23 cellular contexts compared by ENCODE assay signal in genomic region chr5:124021066-124021641, GRCh38.
"Had no signal": no experiment of that assay in that cellular context is flagged by ENCODE, and none has a peak within 500 bp of the region (broad histone marks: within the 10 kb centered on the region; RNA-seq: fewer than 3 reads in every experiment).

No MANE protein-coding gene starts in this region.

- H3K4me3 Mint-ChIP-seq: activated naive CD8-positive, alpha-beta T cell treated with anti-CD3 and anti-CD28 coated beads for 36 hours; natural killer cell treated with Interleukin-12 subunit alpha and Interleukin-12 subunit beta and Interleukin-15 and Interleukin-18, amount 100 ng/mL, for 72 hours had no signal

- H3K27ac ChIP-seq: left lung, right atrium auricular region, tibial nerve had no signal

- H3K4me3 ChIP-seq: left lung, right atrium auricular region, tibial nerve had no signal

- H3K27me3 Mint-ChIP-seq: activated naive CD8-positive, alpha-beta T cell treated with anti-CD3 and anti-CD28 coated beads for 36 hours; natural killer cell treated with Interleukin-12 subunit alpha and Interleukin-12 subunit beta and Interleukin-15 and Interleukin-18, amount 100 ng/mL, for 72 hours had no signal

- DNase-seq: activated CD4-positive, alpha-beta T cell treated with anti-CD3 and anti-CD28 coated beads, Interleukin-2, amount 50 U/mL, for 1 hour; activated CD8-positive, alpha-beta memory T cell treated with anti-CD3 and anti-CD28 coated beads for 24 hours; activated gamma-delta T cell treated with Interleukin-2 at 50 U/mL for 16 hours; activated naive CD8-positive, alpha-beta T cell treated with anti-CD3 and anti-CD28 coated beads for 36 hours; amygdala; cerebellar nuclear complex; dermis blood vessel endothelial cell; erythroblast; hypothalamus; kidney; left lung; posterior cingulate gyrus; small intestine; stimulated activated CD4-positive, alpha-beta T cell treated with anti-CD3 and anti-CD28 coated beads, Interleukin-4, amount 100 ng/mL, for 4 hours; stimulated activated CD8-positive, alpha-beta memory T cell treated with anti-CD3 and anti-CD28 coated beads, Interleukin-4, amount 100 ng/mL, for 48 hours; stimulated activated naive CD4-positive, alpha-beta T cell treated with Interleukin-2 at 50 U/mL for 16 hours; substantia nigra; T-helper 1 cell; T1000 had no signal

- ATAC-seq: activated CD4-positive, CD25-positive, alpha-beta regulatory T cell treated with anti-CD3 and anti-CD28 coated beads, Interleukin-2, amount 50 U/mL, for 24 hours; left lung; natural killer cell treated with Interleukin-12 subunit alpha and Interleukin-12 subunit beta and Interleukin-15 and Interleukin-18, amount 100 ng/mL, for 72 hours had no signal

- H3K4me1 Mint-ChIP-seq: activated naive CD8-positive, alpha-beta T cell treated with anti-CD3 and anti-CD28 coated beads for 36 hours had no signal

- H3K27ac Mint-ChIP-seq: activated naive CD8-positive, alpha-beta T cell treated with anti-CD3 and anti-CD28 coated beads for 36 hours; natural killer cell treated with Interleukin-12 subunit alpha and Interleukin-12 subunit beta and Interleukin-15 and Interleukin-18, amount 100 ng/mL, for 72 hours had no signal

- H3K4me1 ChIP-seq: left lung, right atrium auricular region, tibial nerve had no signal

- H3K36me3 Mint-ChIP-seq: activated naive CD8-positive, alpha-beta T cell treated with anti-CD3 and anti-CD28 coated beads for 36 hours; natural killer cell treated with Interleukin-12 subunit alpha and Interleukin-12 subunit beta and Interleukin-15 and Interleukin-18, amount 100 ng/mL, for 72 hours had no signal

- H3K36me3 ChIP-seq: left lung, right atrium auricular region, tibial nerve had no signal
